ENCODE assay signal across 20 cellular contexts in genomic region chr4:134695433-134695832, GRCh38.
"Had no signal": no experiment of that assay in that cellular context is flagged by ENCODE, and none has a peak within 500 bp of the region (broad histone marks: within the 10 kb centered on the region; RNA-seq: fewer than 3 reads in every experiment).

No MANE protein-coding gene starts in this region.

- H3K36me3 ChIP-seq: cardiac muscle cell, lower lobe of right lung, prostate gland had no signal

- DNase-seq: activated CD4-positive, alpha-beta memory T cell treated with anti-CD3 and anti-CD28 coated beads, Interleukin-2, amount 10 ng/mL, durations not matched to agents 7 days and 5 days; activated CD4-positive, alpha-beta T cell treated with anti-CD3 and anti-CD28 coated beads for 48 hours; activated CD8-positive, alpha-beta memory T cell treated with anti-CD3 and anti-CD28 coated beads, Interleukin-2, amount 10 ng/mL, durations not matched to agents 7 days and 5 days; activated naive CD8-positive, alpha-beta T cell treated with anti-CD3 and anti-CD28 coated beads for 36 hours; amniotic stem cell; dermis blood vessel endothelial cell; effector memory CD4-positive, alpha-beta T cell; foreskin fibroblast; hippocampal formation; islet precursor cell; lower lobe of right lung; midbrain; nephron progenitor cell; right cardiac atrium; T-helper 2 cell; trophoblast cell had no signal

- H3K4me3 Mint-ChIP-seq: activated CD4-positive, alpha-beta memory T cell treated with anti-CD3 and anti-CD28 coated beads, Interleukin-2, amount 10 ng/mL, durations not matched to agents 7 days and 5 days; activated CD8-positive, alpha-beta memory T cell treated with anti-CD3 and anti-CD28 coated beads, Interleukin-2, amount 10 ng/mL, durations not matched to agents 7 days and 5 days; activated naive CD8-positive, alpha-beta T cell treated with anti-CD3 and anti-CD28 coated beads for 36 hours; nephron progenitor cell; stimulated activated naive CD8-positive, alpha-beta T cell treated with anti-CD3 and anti-CD28 coated beads, Interleukin-15, Interleukin-2, amounts not matched to agents 100 ng/mL and 50 ng/mL, for 24 hours had no signal

- H3K36me3 Mint-ChIP-seq: activated CD8-positive, alpha-beta memory T cell treated with anti-CD3 and anti-CD28 coated beads, Interleukin-2, amount 10 ng/mL, durations not matched to agents 7 days and 5 days; activated naive CD8-positive, alpha-beta T cell treated with anti-CD3 and anti-CD28 coated beads for 36 hours had no signal

- ATAC-seq: activated CD8-positive, alpha-beta memory T cell treated with anti-CD3 and anti-CD28 coated beads, Interleukin-2, amount 10 ng/mL, durations not matched to agents 7 days and 5 days; lower lobe of right lung; right cardiac atrium had no signal

- H3K27ac Mint-ChIP-seq: activated CD4-positive, alpha-beta memory T cell treated with anti-CD3 and anti-CD28 coated beads, Interleukin-2, amount 10 ng/mL, durations not matched to agents 7 days and 5 days; activated CD8-positive, alpha-beta memory T cell treated with anti-CD3 and anti-CD28 coated beads, Interleukin-2, amount 10 ng/mL, durations not matched to agents 7 days and 5 days; activated naive CD8-positive, alpha-beta T cell treated with anti-CD3 and anti-CD28 coated beads for 36 hours; nephron progenitor cell; stimulated activated naive CD8-positive, alpha-beta T cell treated with anti-CD3 and anti-CD28 coated beads, Interleukin-15, Interleukin-2, amounts not matched to agents 100 ng/mL and 50 ng/mL, for 24 hours had no signal

- H3K27me3 Mint-ChIP-seq: activated CD4-positive, alpha-beta memory T cell treated with anti-CD3 and anti-CD28 coated beads, Interleukin-2, amount 10 ng/mL, durations not matched to agents 7 days and 5 days; activated CD8-positive, alpha-beta memory T cell treated with anti-CD3 and anti-CD28 coated beads, Interleukin-2, amount 10 ng/mL, durations not matched to agents 7 days and 5 days; activated naive CD8-positive, alpha-beta T cell treated with anti-CD3 and anti-CD28 coated beads for 36 hours; stimulated activated naive CD8-positive, alpha-beta T cell treated with anti-CD3 and anti-CD28 coated beads, Interleukin-15, Interleukin-2, amounts not matched to agents 100 ng/mL and 50 ng/mL, for 24 hours had no signal

- H3K27ac ChIP-seq: cardiac muscle cell, lower lobe of right lung, prostate gland, skin epidermis had no signal

- H3K4me1 Mint-ChIP-seq: activated CD4-positive, alpha-beta memory T cell treated with anti-CD3 and anti-CD28 coated beads, Interleukin-2, amount 10 ng/mL, durations not matched to agents 7 days and 5 days; activated CD8-positive, alpha-beta memory T cell treated with anti-CD3 and anti-CD28 coated beads, Interleukin-2, amount 10 ng/mL, durations not matched to agents 7 days and 5 days; activated naive CD8-positive, alpha-beta T cell treated with anti-CD3 and anti-CD28 coated beads for 36 hours; nephron progenitor cell had no signal

- H3K27me3 ChIP-seq: cardiac muscle cell had no signal

- H3K4me1 ChIP-seq: lower lobe of right lung, prostate gland had no signal

- H3K4me3 ChIP-seq: cardiac muscle cell, lower lobe of right lung, prostate gland, skin epidermis had no signal
